Comparison of ENCODE assay signal across 8 cellular contexts in genomic region chr9:136587944-136588662, GRCh38. TPM values are rescaled to one million over a fixed set of nuclear protein-coding genes. Genes with fewer than 3 reads are reported as not detected.
DNase-seq lines count a peak whose midpoint lies in the region; ATAC-seq, FAIRE-seq and TF ChIP-seq lines count a peak whose summit lies in the region.
"Had no signal": no experiment of that assay in that cellular context is flagged by ENCODE, and none has a peak within 500 bp of the region (broad histone marks: within the 10 kb centered on the region; RNA-seq: fewer than 3 reads in every experiment).

No MANE protein-coding gene starts in this region.

- H3K4me3 ChIP-seq in GM23338 = peak overlapping the region; percentile 30
- peak overlapping the region in 3 of 4 experiments; percentile 12 to 53 (median 36); a peak in 6 of 8 replicates for H3K4me3 ChIP-seq in H1 (ENCODE audit: extremely low read depth in 1 of 4, insufficient read depth in 2 of 4, low read depth in 3 of 4, low read length in 4 of 4)

- H3K9ac ChIP-seq in H1 (replicated peaks in 1 of 4; ENCODE audit: extremely low read depth in 1 of 4, low read depth in 3 of 4, low read length in 3 of 4) = peak overlapping the region in 3 of 4 experiments; percentile 51 to 71 (median 52); a peak in 5 of 7 replicates

- no peaks in the 10 kb centered on the region for H3K79me1 ChIP-seq in H1 (ENCODE audit: low read depth, low read length)

- no peaks in the 10 kb centered on the region for H4K20me1 ChIP-seq in GM23338 (replicated peaks; ENCODE audit: insufficient read depth)
- H4K20me1 ChIP-seq in H1 (replicated peaks in 1 of 2; ENCODE audit: control insufficient read depth in 1 of 2, insufficient read depth in 2 of 2, low read length in 2 of 2) = peaks cover 0 to 2% of the 10 kb centered on the region in 2 experiments

- H2BK12ac ChIP-seq in H1 (ENCODE audit: low read depth, low read length) = peak overlapping the region; percentile 92

- peak overlapping the region; percentile 89 for H2BK120ac ChIP-seq in H1 (replicated peaks; ENCODE audit: low read depth, low read length)

- H3K4ac ChIP-seq in H1 (replicated peaks; ENCODE audit: insufficient read length, low read depth, low read length) = peak overlapping the region; percentile 94

- H3K23ac ChIP-seq in H1 (ENCODE audit: insufficient read length) = no peak overlapping the region

- peak; percentile 99 for DNase-seq in GM23338 (ENCODE audit: low spot score)
- peak; percentile 58 for DNase-seq in NCI-H2171 treated with DMSO at 0.1 percent for 48 hours (lab: John Stamatoyannopoulos, UW)
- peak; percentile 84 to 91 for DNase-seq in H1 (ENCODE audit: low read depth in 1 of 2, low spot score in 2 of 2)
- no peak for DNase-seq in osteocyte (ENCODE audit: extremely low spot score, unreplicated experiment)
- no peak for DNase-seq in omental fat pad (ENCODE audit: low spot score)
- no peak for DNase-seq in A172 (ENCODE audit: low spot score)
- DNase-seq: NCI-H1694 treated with DMSO at 0.1 percent for 48 hours had no signal

- H4K5ac ChIP-seq in H1 (ENCODE audit: insufficient read length, low read depth, low read length) = peak overlapping the region; percentile 93

- H2AK5ac ChIP-seq in H1 (ENCODE audit: low read depth, low read length) = 0 out of 2 replicates have a peak overlapping the region, but pooled peaks have one; percentile 17

- H3K36me3 Mint-ChIP-seq in GM23338 (ENCODE audit: low read depth) (no peaks in the 10 kb centered on the region), osteocyte (ENCODE audit: unreplicated experiment) (no peaks in the 10 kb centered on the region)

- peaks cover 10% of the 10 kb centered on the region for H3K23me2 ChIP-seq in H1 (ENCODE audit: low read depth, low read length)

- peaks cover 21% of the 10 kb centered on the region for H3K4me1 ChIP-seq in GM23338 (ENCODE audit: insufficient read depth)
- H3K4me1 ChIP-seq in H1 (replicated peaks in 1 of 4; ENCODE audit: control insufficient read depth in 3 of 4, insufficient read depth in 4 of 4, low read length in 3 of 4) = peaks cover 3 to 50% (median 36%) of the 10 kb centered on the region in 4 experiments

- peaks cover 0 to 3% of the 10 kb centered on the region in 2 experiments; a peak in 1 of 4 replicates for H3K9me3 ChIP-seq in H1 (ENCODE audit: insufficient read depth in 2 of 2, low read depth in 1 of 2, low read length in 1 of 2)

- H3K9me3 Mint-ChIP-seq in GM23338 (0 out of 3 replicates have a peak, but pooled peaks cover 8% of the 10 kb centered on the region), osteocyte (ENCODE audit: unreplicated experiment) (no peaks in the 10 kb centered on the region)

- no peak overlapping the region for H2BK15ac ChIP-seq in H1 (ENCODE audit: low read length)

- no peaks in the 10 kb centered on the region for H3K9me2 ChIP-seq in GM23338 (ENCODE audit: insufficient read depth)

- peak overlapping the region; percentile 59 for H3K4me3 Mint-ChIP-seq in GM23338
- H3K4me3 Mint-ChIP-seq in osteocyte (ENCODE audit: unreplicated experiment) = no peak overlapping the region

- no peak for TF ChIP-seq CTCF in GM23338 (conservative IDR thresholded peaks at IDR 0.05; ENCODE audit: low read depth in 2 of 2)
- TF ChIP-seq CTCF in H1 (IDR thresholded peaks at IDR 0.05; ENCODE audit: control extremely low read depth in 1 of 3, insufficient read depth in 1 of 3, low read depth in 1 of 3, low read length in 3 of 3) = no peak
- TF ChIP-seq CTCF in osteocyte (IDR thresholded peaks at IDR 0.05) = no peak
- TF ChIP-seq CTCF in omental fat pad (IDR thresholded peaks at IDR 0.05) = no peak

- H4K8ac ChIP-seq in H1 (ENCODE audit: extremely low read depth, insufficient read depth, low read length) = peak overlapping the region; percentile 92; the same call in 1 of the 2 replicates

- H4K91ac ChIP-seq in H1 (replicated peaks; ENCODE audit: insufficient read length, low read length) = peak overlapping the region; percentile 87

- peak in 1 of 2 experiments; percentile 78; a peak in 1 of 3 replicates for TF ChIP-seq EP300 in H1 (IDR thresholded peaks at IDR 0.05; ENCODE audit: borderline replicate concordance in 1 of 2, low read depth in 2 of 2, low read length in 2 of 2)

- peak overlapping the region; percentile 97 for H3K18ac ChIP-seq in H1 (ENCODE audit: extremely low read depth, low read length)

- POLR2A ChIA-PET in H1 (lab: Charles Lee; ENCODE audit: partially characterized antibody) = interaction anchor here (0.7 to 3.4 kb wide), 18 partner anchors 10 to 190 kb away, joined by 3 to 30 read pairs (median 4); partner anchors contain the start of gene NOTCH1

- H2BK20ac ChIP-seq in H1 (ENCODE audit: low read length) = peak overlapping the region; percentile 92

- TF ChIP-seq RAD21 in H1 (IDR thresholded peaks at IDR 0.05 in 1 of 2, conservative IDR thresholded peaks at IDR 0.05 in 1 of 2; ENCODE audit: low read depth in 2 of 2, low read length in 2 of 2) = peak in 1 of 2 experiments; percentile 18; a peak in 1 of 4 replicates

- CTCF ChIA-PET in H1 (lab: Charles Lee; ENCODE audit: partially characterized antibody) = interaction anchor here (0.8 to 2.9 kb wide), 13 partner anchors 9 to 441 kb away, joined by 3 to 8 read pairs (median 3); no protein-coding TSS in a partner anchor

- H2AFZ ChIP-seq in GM23338 (no peak overlapping the region), H1 (ENCODE audit: low read length) (no peak overlapping the region)

- no peak for TF ChIP-seq POLR2A in H1 (IDR thresholded peaks at IDR 0.05; ENCODE audit: control extremely low read depth in 1 of 2, low read depth in 2 of 2, low read length in 2 of 2)

- H3K27me3 Mint-ChIP-seq in GM23338 (ENCODE audit: insufficient read depth, low read depth, poor library complexity) (peaks cover 21% of the 10 kb centered on the region), osteocyte (ENCODE audit: unreplicated experiment) (no peaks in the 10 kb centered on the region)

- H3K36me3 ChIP-seq in GM23338 (ENCODE audit: insufficient read depth) = no peaks in the 10 kb centered on the region
- H3K36me3 ChIP-seq in H1 (ENCODE audit: control insufficient read depth in 2 of 4, insufficient read depth in 4 of 4, low read length in 3 of 4) = no peaks in the 10 kb centered on the region

- H3K4me2 ChIP-seq in GM23338 = peak overlapping the region; percentile 79
- peak overlapping the region; percentile 68 to 80 for H3K4me2 ChIP-seq in H1 (ENCODE audit: insufficient read depth in 1 of 2, low read depth in 2 of 2, low read length in 2 of 2)

- peak overlapping the region; percentile 99 for H2BK5ac ChIP-seq in H1 (ENCODE audit: low read depth, low read length)

- 6% methylated on average over 12 of the region's 22 CpGs; no CpG with 5 or more reads in 1 of the 2 experiments for whole genome bisulfite sequencing in H1 (ENCODE audit: extremely low coverage in 1 of 2, insufficient coverage in 1 of 2, insufficient read length in 1 of 2, insufficient replicate concordance in 2 of 2, low coverage in 1 of 2, low lambda C conversion rate in 2 of 2, missing lambda C conversion rate in 1 of 2), 2 experiments

- peak; percentile 64 for ATAC-seq in GM23338
- ATAC-seq in omental fat pad (ENCODE audit: low FRiP score) = no peak
- no peak for ATAC-seq in HG03520 (IDR thresholded peaks at IDR 0.05; ENCODE audit: unreplicated experiment)

- H3K4me1 Mint-ChIP-seq in GM23338 = peaks cover 43% of the 10 kb centered on the region
- H3K4me1 Mint-ChIP-seq in osteocyte (ENCODE audit: unreplicated experiment) = peaks cover 15% of the 10 kb centered on the region

- H3K27me3 ChIP-seq in GM23338 (ENCODE audit: insufficient read depth) = no peaks in the 10 kb centered on the region
- no peaks in the 10 kb centered on the region for H3K27me3 ChIP-seq in H1 (replicated peaks in 1 of 4; ENCODE audit: control insufficient read depth in 3 of 4, extremely low read depth in 1 of 4, insufficient read depth in 3 of 4, low read length in 3 of 4)

- peak overlapping the region; percentile 80 for H3K56ac ChIP-seq in H1 (replicated peaks; ENCODE audit: insufficient read length, low read depth, low read length)

- FAIRE-seq in H1 (lab: Jason Lieb, UNC) = peak; percentile 76

- no peaks in the 10 kb centered on the region for H3K79me2 ChIP-seq in GM23338 (replicated peaks; ENCODE audit: insufficient read depth)
- H3K79me2 ChIP-seq in H1 (ENCODE audit: control insufficient read depth in 1 of 2, insufficient read depth in 2 of 2, low read length in 2 of 2) = no peaks in the 10 kb centered on the region

- H3K27ac Mint-ChIP-seq in GM23338 (peak overlapping the region; percentile 97), osteocyte (ENCODE audit: unreplicated experiment) (peak overlapping the region; percentile 52)

- peaks cover 18% of the 10 kb centered on the region; the same call in 1 of the 2 replicates for H3F3A ChIP-seq in GM23338 (replicated peaks; ENCODE audit: low read depth)

- H3K27ac ChIP-seq in GM23338 (ENCODE audit: low read depth) (peak overlapping the region; percentile 99), H1 (ENCODE audit: low read depth, low read length) (peak overlapping the region; percentile 90)

- H3K14ac ChIP-seq in H1 (ENCODE audit: insufficient read length) = peak overlapping the region; percentile 50

TF ChIP-seq in GM23338, 12 proteins besides CTCF, POLR2A, EP300 and RAD21 (continues in another document):
- peak; percentile 7; the same call in 1 of the 2 replicates for TF ChIP-seq POLR2AphosphoS5 (IDR thresholded peaks at IDR 0.05; ENCODE audit: low read depth)

TF ChIP-seq in H1, 55 proteins besides CTCF, POLR2A, EP300 and RAD21 (continues in another document):
- TF ChIP-seq MAFK (IDR thresholded peaks at IDR 0.05; ENCODE audit: low read depth, low read length) (no peak), TAF1 (IDR thresholded peaks at IDR 0.05; ENCODE audit: low read depth, low read length) (peak; percentile 52; the same call in 1 of the 2 replicates), SIRT6 (IDR thresholded peaks at IDR 0.05; ENCODE audit: low read length) (no peak), KDM4A (IDR thresholded peaks at IDR 0.05; ENCODE audit: low read depth, low read length, severe bottlenecking) (peak; percentile 31), SP2 (IDR thresholded peaks at IDR 0.05; ENCODE audit: low read length) (no peak), JUND (IDR thresholded peaks at IDR 0.05; ENCODE audit: low read length) (peak; percentile 53; the same call in 1 of the 2 replicates)

RNA-seq across cellular contexts. Expression of gene NOTCH1, which starts 42.3 kb away (rescaled TPM):
- 78.7 and 97.2 TPM in 2 replicates for total RNA-seq in GM23338 (2014; rRNA removed; shearing (Covaris generic))
- 9.9 and 10.3 TPM in 2 replicates for polyA plus RNA-seq in GM23338 (2016; fragmentation: Nextera tagmentation; extraction: Ambion mirVana)
- total RNA-seq in H1 (2021; fragmentation: NEBNext Ultra II Directional; extraction: Animal tissue kit (Norgen Biotek cat#: 25700)) = 55.6 and 60.9 TPM in 2 replicates
- polyA plus RNA-seq in H1 (2011; rRNA removed) = 6.9 and 19.9 TPM in 2 replicates
- polyA plus RNA-seq in H1 (2011; cell fraction: cytosol; rRNA removed) = 7.3 TPM
- 41.0 TPM for polyA plus RNA-seq in H1 (2011; cell fraction: nucleus; rRNA removed)
- 17.4 to 31.4 TPM (median 28.7 TPM) in 4 replicates for polyA plus RNA-seq in H1 (2012, experiment 1 of 2)
- polyA plus RNA-seq in H1 (2012, experiment 2 of 2) = 20.1 TPM
- 33.5 TPM for polyA plus RNA-seq in H1 (2013, experiment 1 of 2)
- polyA plus RNA-seq in H1 (2013, experiment 2 of 2) = 26.3 TPM
- 12.2 and 13.8 TPM in 2 replicates for polyA minus RNA-seq in H1 (2011; rRNA and poly(A)+ RNA removed)
- polyA minus RNA-seq in H1 (2011; cell fraction: cytosol; rRNA and poly(A)+ RNA removed) = 58.8 TPM
- 41.9 TPM for polyA minus RNA-seq in H1 (2011; cell fraction: nucleus; rRNA and poly(A)+ RNA removed)
- total RNA-seq in osteocyte = 44.9 and 53.6 TPM in 2 replicates
- total RNA-seq in omental fat pad = 10 to 100 TPM; 10.4 to 61.8 (median 55.1) TPM
- 22.2 and 23.3 TPM in 2 replicates for total RNA-seq in A172 (2014; rRNA removed; shearing (Covaris generic))

Comparison
In these comparisons a context has a peak if more than half of its experiments do, and no peak if none do; other contexts are left out.
1. DNase-seq: peak in GM23338 (single experiment), NCI-H2171 treated with DMSO at 0.1 percent for 48 hours (single experiment) and H1 (2 of 2); none in osteocyte (single experiment), omental fat pad (single experiment) and A172 (single experiment).